Comparison of ENCODE assay signal across 2 cellular contexts in genomic region chr1:51127152-51127551, GRCh38. TPM values are rescaled to one million over a fixed set of nuclear protein-coding genes. Genes with fewer than 3 reads are reported as not detected.
"Had no signal": no experiment of that assay in that cellular context is flagged by ENCODE, and none has a peak within 500 bp of the region (broad histone marks: within the 10 kb centered on the region; RNA-seq: fewer than 3 reads in every experiment).

No MANE protein-coding gene starts in this region.

RNA-seq across cellular contexts. Expression of gene C1orf185, which starts 25.1 kb away (rescaled TPM):
- total RNA-seq: G401 had no signal
- polyA plus RNA-seq: GM12878 had no signal
